ENCODE assay signal across 11 cellular contexts in the genomic region with DNA sequence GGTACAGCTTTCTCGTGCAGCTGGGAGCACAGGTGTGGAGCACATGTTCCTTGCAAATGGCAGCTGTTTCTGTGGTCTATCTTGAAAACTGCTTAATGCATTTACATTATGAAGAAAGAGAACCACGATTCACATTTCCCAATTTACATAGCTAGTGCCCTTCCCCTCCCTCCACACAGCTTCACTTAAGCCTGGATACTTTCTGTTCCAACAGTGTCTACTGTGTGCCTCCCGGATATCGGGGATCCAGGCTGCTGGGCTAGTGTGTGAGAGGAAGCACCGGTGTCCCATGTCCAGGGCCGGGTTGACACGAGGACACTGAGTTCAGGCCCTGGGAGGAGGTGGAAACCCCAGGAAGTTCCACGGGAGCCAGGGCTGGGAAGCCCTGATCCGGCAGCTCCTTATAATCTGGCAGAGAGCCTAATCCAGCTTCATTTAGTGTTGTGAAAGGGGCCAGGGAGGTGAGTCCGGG. TPM values are rescaled to one million over a fixed set of nuclear protein-coding genes. Genes with fewer than 3 reads are reported as not detected.
A peak's percentile ranks its signal among the peaks of the same experiment; 100 is the strongest.
DNase-seq lines count a peak whose midpoint lies in the region; ATAC-seq and TF ChIP-seq lines count a peak whose summit lies in the region.
"Had no signal": no experiment of that assay in that cellular context is flagged by ENCODE, and none has a peak within 500 bp of the region (broad histone marks: within the 10 kb centered on the region; RNA-seq: fewer than 3 reads in every experiment).

No MANE protein-coding gene starts in this region.

- H3K27me3 ChIP-seq in HCT116 (ENCODE audit: insufficient read depth, low read length) (no peaks in the 10 kb centered on the region), Panc1 (ENCODE audit: control insufficient read depth, insufficient read depth, low read length) (no peaks in the 10 kb centered on the region), neuronal stem cell (ENCODE audit: control insufficient read depth in 3 of 3, insufficient read depth in 3 of 3, low read depth in 1 of 3, low read length in 3 of 3) (no peaks in the 10 kb centered on the region)

- H3K9me3 ChIP-seq in HCT116 (ENCODE audit: control insufficient read depth in 1 of 2, insufficient read depth in 1 of 2, low read depth in 1 of 2, low read length in 2 of 2) (no peaks in the 10 kb centered on the region), Panc1 (ENCODE audit: control insufficient read depth, insufficient read depth, low read depth, low read length) (no peaks in the 10 kb centered on the region), neuronal stem cell (replicated peaks in 1 of 2; ENCODE audit: control insufficient read depth in 2 of 2, insufficient read depth in 1 of 2, low read depth in 1 of 2, low read length in 2 of 2) (no peaks in the 10 kb centered on the region)

- H3K4me1 ChIP-seq in HCT116 (ENCODE audit: control insufficient read depth in 1 of 2, insufficient read depth in 2 of 2, low read length in 2 of 2) (peaks cover 21 to 51% of the 10 kb centered on the region in 2 experiments), Panc1 (ENCODE audit: control insufficient read depth, insufficient read depth, low read length) (peaks cover 4% of the 10 kb centered on the region), neuronal stem cell (ENCODE audit: control insufficient read depth in 2 of 2, insufficient read depth in 1 of 2, low read depth in 1 of 2, low read length in 2 of 2) (peaks cover 9 to 12% of the 10 kb centered on the region in 2 donors)

- H2BK12ac ChIP-seq in neuronal stem cell (ENCODE audit: low read length), result no peak overlapping the region

- no TSS peak for BruUV-seq in HCT116 (replicated peaks; lab: Mats Ljungman, UMichigan)
- no TSS peak for BruUV-seq in Panc1 (replicated peaks; lab: Mats Ljungman, UMichigan)

- peak overlapping the region; percentile 2 for H3K14ac ChIP-seq in neuronal stem cell (ENCODE audit: low read length)

- no peak overlapping the region for H2BK5ac ChIP-seq in neuronal stem cell (ENCODE audit: low read length)

- no peaks in the 10 kb centered on the region for H3K79me1 ChIP-seq in neuronal stem cell (ENCODE audit: low read depth, low read length)

- H3K4me3 ChIP-seq in HCT116 (replicated peaks in 1 of 2; ENCODE audit: low read depth in 1 of 2, low read length in 2 of 2) (no peak overlapping the region), Panc1 (ENCODE audit: low read depth in 2 of 2, low read length in 2 of 2) (no peak overlapping the region), fibroblast of mammary gland (ENCODE audit: control insufficient read depth, low read depth, low read length) (no peak overlapping the region), neuronal stem cell (ENCODE audit: low read length in 2 of 2) (no peak overlapping the region)
- H3K4me3 ChIP-seq: lung had no signal

- H3K9me2 ChIP-seq in HCT116 (ENCODE audit: insufficient read depth), result no peaks in the 10 kb centered on the region

- no peak overlapping the region for H2BK15ac ChIP-seq in neuronal stem cell (ENCODE audit: low read length)

- ATAC-seq in HCT116 (no peak), Panc1 (no peak)

- no peak overlapping the region for H4K91ac ChIP-seq in neuronal stem cell (ENCODE audit: low read depth, low read length, poor library complexity)

- in situ Hi-C loops in Panc1 (cut with HindIII; ENCODE audit: low pct_unique_long_range_greater_than_20kb, low sequenced_read_pairs), result no loop called here

- no peaks in the 10 kb centered on the region for H3K36me3 ChIP-seq in HCT116 (ENCODE audit: control insufficient read depth in 1 of 2, insufficient read depth in 2 of 2, low read length in 2 of 2)
- no peaks in the 10 kb centered on the region for H3K36me3 ChIP-seq in Panc1 (ENCODE audit: control insufficient read depth, insufficient read depth, low read length)
- H3K36me3 ChIP-seq in neuronal stem cell (replicated peaks in 1 of 2; ENCODE audit: control insufficient read depth in 2 of 2, insufficient read depth in 2 of 2, low read length in 2 of 2), result no peaks in the 10 kb centered on the region

- peak overlapping the region; percentile 69 for H3K4me2 ChIP-seq in HCT116 (ENCODE audit: low read length)
- no peak overlapping the region for H3K4me2 ChIP-seq in neuronal stem cell (ENCODE audit: insufficient read depth, low read length, poor library complexity, severe bottlenecking)

- no peak overlapping the region for H3K23ac ChIP-seq in neuronal stem cell (ENCODE audit: low read depth, low read length, poor library complexity)

- POLR2A ChIA-PET in HCT116 (lab: Charles Lee), result no interaction called here
- POLR2A ChIA-PET in Panc1 (lab: Charles Lee), result no interaction called here

- no CpG with 5 or more reads among the region's 10 CpGs for WGBS in neuronal stem cell (ENCODE audit: extremely low coverage in 2 of 2, insufficient read length in 2 of 2, insufficient replicate concordance in 1 of 2), 2 donors

- H3K18ac ChIP-seq in neuronal stem cell (ENCODE audit: low read length), result no peak overlapping the region

- H3K27ac ChIP-seq in HCT116 (ENCODE audit: low read depth, low read length), result peak overlapping the region; percentile 38
- peak overlapping the region; percentile 41; the same call in 1 of the 2 replicates for H3K27ac ChIP-seq in Panc1 (ENCODE audit: low read length)
- no peak overlapping the region for H3K27ac ChIP-seq in neuronal stem cell (replicated peaks; ENCODE audit: low read length)

- no peak for DNase-seq in HCT116 (ENCODE audit: low read depth, low spot score)
- no peak for DNase-seq in Panc1 (ENCODE audit: low read depth, low spot score)
- DNase-seq in fibroblast of mammary gland (ENCODE audit: low read depth), result peak; percentile 22
- DNase-seq in neuronal stem cell (ENCODE audit: low spot score), result no peak
- no peak for DNase-seq in stimulated activated CD4-positive, alpha-beta T cell treated with anti-CD3 and anti-CD28 coated beads, Interleukin-1b, Interleukin-23, amount 100 ng/mL, for 48 hours
- DNase-seq in activated CD4-positive, alpha-beta T cell treated with anti-CD3 and anti-CD28 coated beads, Interleukin-2, amount 50 U/mL, for 1 hour, result no peak
- DNase-seq in GOT3 (lab: John Stamatoyannopoulos, UW), result no peak
- DNase-seq in superior temporal gyrus (ENCODE audit: extremely low spot score), result no peak
- DNase-seq: NCI-H2029, retina had no signal

- H2BK120ac ChIP-seq in neuronal stem cell (ENCODE audit: low read depth, low read length), result no peak overlapping the region

- H4K8ac ChIP-seq in neuronal stem cell (ENCODE audit: low read depth, low read length), result no peak overlapping the region

- no peak overlapping the region for H2AK5ac ChIP-seq in neuronal stem cell (ENCODE audit: low read depth, low read length)

- intact Hi-C loops in HCT116 (cut with micrococcal nuclease) (loop anchor here (5.0 kb wide), 1 partner anchor 47 kb away; a partner anchor contains a TSS), Panc1 (cut with micrococcal nuclease; ENCODE audit: unreplicated experiment) (loop anchor here (5.0 to 10.0 kb wide), 3 partner anchors 135 to 275 kb away; a partner anchor contains a TSS)

- TF ChIP-seq CTCF in HCT116 (IDR thresholded peaks at IDR 0.05 in 2 of 3, conservative IDR thresholded peaks at IDR 0.05 in 1 of 3; ENCODE audit: borderline replicate concordance in 1 of 3, insufficient read depth in 1 of 3, low read depth in 2 of 3, low read length in 2 of 3) (no peak), Panc1 (IDR thresholded peaks at IDR 0.05) (no peak), fibroblast of mammary gland (conservative IDR thresholded peaks at IDR 0.05; ENCODE audit: control insufficient read depth, insufficient read depth, low read depth, low read length) (no peak)

- no peak for TF ChIP-seq RAD21 in HCT116 (IDR thresholded peaks at IDR 0.05; ENCODE audit: low read depth)

- H3K79me2 ChIP-seq in HCT116 (ENCODE audit: insufficient read depth, low read length), result no peaks in the 10 kb centered on the region

- CTCF ChIA-PET in HCT116 (lab: Charles Lee), result interaction anchor here (0.8 to 4.6 kb wide), 10 partner anchors 12 to 452 kb away, joined by 3 to 66 read pairs (median 4); a partner anchor contains a TSS
- CTCF ChIA-PET in Panc1 (lab: Charles Lee), result interaction anchor here (1.3 to 1.5 kb wide), 3 partner anchors 14 to 198 kb away, joined by 3 to 4 read pairs (median 3); no protein-coding TSS in a partner anchor

- peak overlapping the region; percentile 19 for H3K9ac ChIP-seq in HCT116 (ENCODE audit: low read length)
- H3K9ac ChIP-seq in neuronal stem cell (ENCODE audit: low read depth, low read length, poor library complexity), result no peak overlapping the region

- H4K20me1 ChIP-seq in HCT116 (ENCODE audit: insufficient read depth), result no peaks in the 10 kb centered on the region

- H2AFZ ChIP-seq in HCT116 (ENCODE audit: low read depth, low read length, poor library complexity, severe bottlenecking) (no peak overlapping the region), neuronal stem cell (ENCODE audit: low read length) (no peak overlapping the region)

- RAD21 ChIA-PET in HCT116 (lab: Charles Lee; ENCODE audit: low non-redundant PET in 1 of 2, low total read pairs in 2 of 2, uncharacterized antibody in 2 of 2, unreplicated experiment in 2 of 2), result interaction anchor here in 1 of 2 experiments (1.5 kb wide), 1 partner anchor 30 kb away, joined by 4 read pairs; no protein-coding TSS in a partner anchor

- no peak for TF ChIP-seq POLR2A in HCT116 (IDR thresholded peaks at IDR 0.05; ENCODE audit: borderline replicate concordance, extremely low read depth, insufficient read depth, insufficient read length)

- H3K4ac ChIP-seq in neuronal stem cell (ENCODE audit: low read length), result no peak overlapping the region

TF ChIP-seq in HCT116, 20 proteins besides CTCF, POLR2A, EP300 and RAD21:
- TF ChIP-seq EZH2 (IDR thresholded peaks at IDR 0.05), result no peak
- no peak for TF ChIP-seq SP1 (IDR thresholded peaks at IDR 0.05; ENCODE audit: low read depth)
- TF ChIP-seq EGR1 (IDR thresholded peaks at IDR 0.05; ENCODE audit: low read depth), result no peak

RNA-seq across cellular contexts. Expression of a gene that starts 31.7 kb away (rescaled TPM):
- total RNA-seq in HCT116 (2021; ENCODE audit: unreplicated experiment) (2.7 TPM), Panc1 (2021; ENCODE audit: unreplicated experiment) (3.1 TPM)
- 2.5 and 2.6 TPM in 2 replicates for polyA plus RNA-seq in HCT116 (2012)
- polyA plus RNA-seq in Panc1 (2012; ENCODE audit: insufficient read length), result 4.6 TPM
- polyA plus RNA-seq in neuronal stem cell (2013, experiment 1 of 2), result 13.3 TPM
- 12.9 TPM for polyA plus RNA-seq in neuronal stem cell (2013, experiment 2 of 2)

RNA-seq across cellular contexts. Expression of a gene that starts 47.9 kb away (rescaled TPM):
- 6.6 TPM for total RNA-seq in HCT116 (2021; ENCODE audit: unreplicated experiment)
- 3.1 and 3.5 TPM in 2 replicates for polyA plus RNA-seq in HCT116 (2012)
- 11.3 TPM for total RNA-seq in Panc1 (2021; ENCODE audit: unreplicated experiment)
- polyA plus RNA-seq in Panc1 (2012; ENCODE audit: insufficient read length), result 6.3 TPM
- polyA plus RNA-seq in neuronal stem cell (2013, experiment 1 of 2), result 6.2 TPM
- 6.4 TPM for polyA plus RNA-seq in neuronal stem cell (2013, experiment 2 of 2)
